Comparison of ENCODE assay signal across 7 cellular contexts in genomic region chr5:80246995-80247729, GRCh38.
A peak's percentile ranks its signal among the peaks of the same experiment; 100 is the strongest.
DNase-seq lines count a peak whose midpoint lies in the region; ATAC-seq and TF ChIP-seq lines count a peak whose summit lies in the region.

No MANE protein-coding gene starts in this region.

- no peaks in the 10 kb centered on the region for H3K27me3 Mint-ChIP-seq in nephron (ENCODE audit: low read depth)

- DNase-seq in NCI-H146 treated with DMSO at 0.1 percent for 48 hours (lab: John Stamatoyannopoulos, UW; ENCODE audit: unreplicated experiment) (peak; percentile 88), erythroblast (lab: John Stamatoyannopoulos, UW) (peak; percentile 63 to 65), NCI-H1092 (lab: John Stamatoyannopoulos, UW) (no peak)
- DNase-seq in activated CD4-positive, alpha-beta T cell treated with anti-CD3 and anti-CD28 coated beads, Interleukin-2, amount 50 U/mL, for 4 hours: peak; percentile 39 to 45

- H3K4me3 Mint-ChIP-seq in nephron: peak overlapping the region; percentile 21 to 59 (median 49)

- peak; percentile 97 for ATAC-seq in GM18511 (IDR thresholded peaks at IDR 0.05; ENCODE audit: unreplicated experiment)
- ATAC-seq in HG02840 (IDR thresholded peaks at IDR 0.05; ENCODE audit: low FRiP score, unreplicated experiment): peak; percentile 88

- peaks cover 10% of the 10 kb centered on the region for H3K9me3 Mint-ChIP-seq in nephron

- H3K27ac Mint-ChIP-seq in nephron: peak overlapping the region; percentile 89 to 91 (median 90)

- peak; percentile 50 for TF ChIP-seq POLR2A in erythroblast (IDR thresholded peaks at IDR 0.05; ENCODE audit: low read length)

- no peak for TF ChIP-seq CTCF in nephron (IDR thresholded peaks at IDR 0.05; ENCODE audit: unreplicated experiment in 3 of 3)

- peaks cover 44% of the 10 kb centered on the region for H3K4me1 Mint-ChIP-seq in nephron

- peaks cover 22% of the 10 kb centered on the region for H3K36me3 Mint-ChIP-seq in nephron (ENCODE audit: low read depth)
